In the genomic region with DNA sequence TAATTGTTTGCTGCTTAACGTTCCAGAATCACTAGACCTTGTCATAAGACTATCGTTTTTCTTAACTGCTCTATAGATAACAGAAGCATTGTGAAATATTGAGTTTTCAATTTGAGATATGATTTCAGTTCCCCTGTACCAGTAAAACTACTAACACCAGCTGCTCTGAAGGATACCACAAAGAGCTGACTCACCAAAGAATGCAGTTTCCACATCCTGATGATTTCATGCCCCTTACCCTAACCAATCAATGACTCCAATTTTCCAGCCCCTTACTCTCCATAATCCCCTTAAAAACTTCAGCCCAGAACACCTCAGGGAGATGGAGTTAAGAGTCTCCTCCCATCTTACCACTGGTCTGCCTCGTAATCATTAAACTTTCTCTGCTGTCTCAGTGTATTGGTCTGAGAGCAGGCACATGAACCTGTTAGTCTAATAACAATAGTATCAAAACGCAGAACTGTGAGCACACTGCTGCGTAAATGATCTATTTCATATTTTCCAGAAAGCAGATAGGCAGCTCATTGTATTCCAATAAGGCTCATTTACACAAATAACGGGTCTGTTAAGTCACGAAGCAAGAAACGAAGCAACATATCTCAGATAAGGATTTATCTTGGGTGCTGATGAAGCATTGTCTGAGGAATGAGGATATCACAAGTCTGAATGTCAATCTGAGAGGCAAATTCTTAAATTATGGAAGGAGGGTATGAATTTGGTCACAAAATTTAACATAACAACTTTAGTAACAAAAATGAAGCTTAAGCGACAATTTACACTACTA, we compare ENCODE assay signal across 8 cellular contexts. TPM values are rescaled to one million over a fixed set of nuclear protein-coding genes. Genes with fewer than 3 reads are reported as not detected.
DNase-seq lines count a peak whose midpoint lies in the region; ATAC-seq and TF ChIP-seq lines count a peak whose summit lies in the region.

No MANE protein-coding gene starts in this region.

- peak; percentile 42 for DNase-seq in GM12865 (ENCODE audit: low read depth)
- peak; percentile 9 for DNase-seq in GM23338 (ENCODE audit: low spot score)
- peak; percentile 14 for DNase-seq in MG63
- peak; percentile 78 for DNase-seq in astrocyte of the hippocampus (ENCODE audit: low read depth, low spot score)
- peak; percentile 87 for DNase-seq in renal cortical epithelial cell (ENCODE audit: low read depth)
- DNase-seq in mucosa of gallbladder (ENCODE audit: low spot score): no peak
- DNase-seq in NCI-H1694 treated with DMSO at 0.1 percent for 48 hours (lab: John Stamatoyannopoulos, UW): no peak
- no peak for DNase-seq in RPMI8226

- peaks cover 6% of the 10 kb centered on the region; the same call in 1 of the 2 replicates for H3K4me1 ChIP-seq in GM23338 (ENCODE audit: insufficient read depth)

- peaks cover 17% of the 10 kb centered on the region for H3K9me3 Mint-ChIP-seq in GM23338

- H3K4me3 Mint-ChIP-seq in GM23338: no peak overlapping the region

- peak overlapping the region; percentile 67 for H2AFZ ChIP-seq in GM23338

- TF ChIP-seq CTCF in GM12865 (IDR thresholded peaks at IDR 0.05; ENCODE audit: insufficient read depth, low read depth, low read length, missing control alignments) (no peak), GM23338 (conservative IDR thresholded peaks at IDR 0.05; ENCODE audit: low read depth in 2 of 2) (no peak)

- no peaks in the 10 kb centered on the region; the same call in 1 of the 2 replicates for H3K9me3 ChIP-seq in MG63

- H3K36me3 ChIP-seq in GM23338 (ENCODE audit: insufficient read depth): no peaks in the 10 kb centered on the region
- no peaks in the 10 kb centered on the region for H3K36me3 ChIP-seq in MG63

- no peaks in the 10 kb centered on the region for H3K27me3 ChIP-seq in GM23338 (ENCODE audit: insufficient read depth)
- no peaks in the 10 kb centered on the region for H3K27me3 ChIP-seq in MG63

- H3K27ac Mint-ChIP-seq in GM23338: peak overlapping the region; percentile 47

- H3K4me2 ChIP-seq in GM23338: 0 out of 2 replicates have a peak overlapping the region, but pooled peaks have one; percentile 23

- H3K4me3 ChIP-seq in GM12865 (ENCODE audit: low read depth, low read length) (no peak overlapping the region), GM23338 (no peak overlapping the region), MG63 (peak overlapping the region; percentile 29)

- H3F3A ChIP-seq in GM23338 (replicated peaks; ENCODE audit: low read depth): no peaks in the 10 kb centered on the region

- no peaks in the 10 kb centered on the region for H3K9me2 ChIP-seq in GM23338 (ENCODE audit: insufficient read depth)

- no peaks in the 10 kb centered on the region for H4K20me1 ChIP-seq in GM23338 (replicated peaks; ENCODE audit: insufficient read depth)

- no peaks in the 10 kb centered on the region for H3K36me3 Mint-ChIP-seq in GM23338 (ENCODE audit: low read depth)

- ATAC-seq in GM23338: no peak

- no peaks in the 10 kb centered on the region for H3K79me2 ChIP-seq in GM23338 (replicated peaks; ENCODE audit: insufficient read depth)

- H3K27me3 Mint-ChIP-seq in GM23338 (ENCODE audit: insufficient read depth, low read depth, poor library complexity): no peaks in the 10 kb centered on the region

- peaks cover 6% of the 10 kb centered on the region; the same call in 2 of the 3 replicates for H3K4me1 Mint-ChIP-seq in GM23338

- H3K27ac ChIP-seq in GM23338 (ENCODE audit: low read depth): no peak overlapping the region

TF ChIP-seq in GM23338, 12 proteins besides CTCF, POLR2A, EP300 and RAD21:
- TF ChIP-seq NANOG (IDR thresholded peaks at IDR 0.05; ENCODE audit: borderline replicate concordance) (no peak), ZNF331 (CRISPR knock-in tag; IDR thresholded peaks at IDR 0.05; ENCODE audit: low read depth) (no peak), EZH2 (IDR thresholded peaks at IDR 0.05; ENCODE audit: low read depth, unreplicated experiment) (no peak), EZH2phosphoT487 (IDR thresholded peaks at IDR 0.05; ENCODE audit: unreplicated experiment) (no peak)
TF ChIP-seq in GM23338: peak in this region for 0.

RNA-seq across cellular contexts. Expression of a gene that starts 14.1 kb away (rescaled TPM):
- 7.4 and 8.1 TPM in 2 replicates for total RNA-seq in GM23338 (2014; rRNA removed; shearing (Covaris generic))
- polyA plus RNA-seq in GM23338 (2016; fragmentation: Nextera tagmentation; extraction: Ambion mirVana): 3.8 and 5.6 TPM in 2 replicates
- 0.49 and 0.59 TPM in 2 replicates for total RNA-seq in MG63 (2014; rRNA removed; shearing (Covaris generic); ENCODE audit: low replicate concordance)
- total RNA-seq in renal cortical epithelial cell (1.4 and 3.6 TPM in 2 replicates), mucosa of gallbladder (5.6 TPM)

Comparison
In these comparisons a context has a peak if more than half of its experiments do, and no peak if none do; other contexts are left out.
1. DNase-seq: peak in GM12865 (single experiment), GM23338 (single experiment), MG63 (single experiment), astrocyte of the hippocampus (single experiment) and renal cortical epithelial cell (single experiment); none in mucosa of gallbladder (single experiment), NCI-H1694 treated with DMSO at 0.1 percent for 48 hours (single experiment) and RPMI8226 (single experiment).